Comparison of ENCODE assay signal across 8 cellular contexts in genomic region chr14:105448706-105449111, GRCh38. TPM values are rescaled to one million over a fixed set of nuclear protein-coding genes. Genes with fewer than 3 reads are reported as not detected.
DNase-seq lines count a peak whose midpoint lies in the region; ATAC-seq and TF ChIP-seq lines count a peak whose summit lies in the region.

No MANE protein-coding gene starts in this region.

- no peaks in the 10 kb centered on the region for H3K9me3 ChIP-seq in naive thymus-derived CD4-positive, alpha-beta T cell (ENCODE audit: control insufficient read depth in 2 of 3, low read length in 3 of 3)

- H3K27ac Mint-ChIP-seq in naive thymus-derived CD4-positive, alpha-beta T cell: no peak overlapping the region

- peak; percentile 92 for ATAC-seq in naive thymus-derived CD4-positive, alpha-beta T cell
- no peak for ATAC-seq in HG02870 (IDR thresholded peaks at IDR 0.05; ENCODE audit: unreplicated experiment)

- no peak overlapping the region for H3K27ac ChIP-seq in naive thymus-derived CD4-positive, alpha-beta T cell (ENCODE audit: low read depth, low read length)

- POLR2A ChIA-PET in naive thymus-derived CD4-positive, alpha-beta T cell (lab: Charles Lee): interaction anchor here (0.9 kb wide), 1 partner anchor 41 kb away, joined by 4 read pairs; no protein-coding TSS in a partner anchor

- no peaks in the 10 kb centered on the region for H3K27me3 ChIP-seq in naive thymus-derived CD4-positive, alpha-beta T cell (ENCODE audit: control insufficient read depth in 2 of 2, insufficient read depth in 2 of 2, low read length in 2 of 2)

- no peaks in the 10 kb centered on the region for H3K4me1 ChIP-seq in naive thymus-derived CD4-positive, alpha-beta T cell (ENCODE audit: control insufficient read depth in 2 of 2, insufficient read depth in 2 of 2, low read length in 2 of 2)

- no peaks in the 10 kb centered on the region for H3K27me3 Mint-ChIP-seq in naive thymus-derived CD4-positive, alpha-beta T cell

- no peak overlapping the region for H3K4me3 Mint-ChIP-seq in naive thymus-derived CD4-positive, alpha-beta T cell

- H3K4me3 ChIP-seq in naive thymus-derived CD4-positive, alpha-beta T cell (ENCODE audit: low read length): no peak overlapping the region

- peaks cover 0 to 11% (median 2%) of the 10 kb centered on the region in 5 donors for H3K36me3 Mint-ChIP-seq in naive thymus-derived CD4-positive, alpha-beta T cell

- no peaks in the 10 kb centered on the region for H3K9me3 Mint-ChIP-seq in naive thymus-derived CD4-positive, alpha-beta T cell

- DNase-seq in NCI-H2107 (lab: John Stamatoyannopoulos, UW): peak; percentile 22
- no peak for DNase-seq in NCI-H2107 treated with DMSO at 0.1 percent for 48 hours (lab: John Stamatoyannopoulos, UW; ENCODE audit: unreplicated experiment)
- peak; percentile 54 for DNase-seq in NCI-H460 (ENCODE audit: extremely low read depth, low read depth)
- DNase-seq in activated T-cell treated with anti-CD3 and anti-CD28 coated beads for 1 hour (ENCODE audit: low read depth): peak; percentile 62
- peak; percentile 73 to 78 for DNase-seq in erythroblast (lab: John Stamatoyannopoulos, UW)
- DNase-seq in naive thymus-derived CD4-positive, alpha-beta T cell: peak; percentile 45 to 76 (median 63)
- DNase-seq in stimulated activated CD8-positive, alpha-beta memory T cell treated with anti-CD3 and anti-CD28 coated beads, Interleukin-7, amount 100 ng/mL, for 24 hours (ENCODE audit: low read depth): peak; percentile 29

- intact Hi-C loops in naive thymus-derived CD4-positive, alpha-beta T cell (cut with micrococcal nuclease): loop anchor here (1.0 to 2.0 kb wide), 6 partner anchors 26 to 80 kb away; partner anchors contain the start of gene CRIP2 (in 2 of the 2)

- no peak for TF ChIP-seq POLR2A in erythroblast (IDR thresholded peaks at IDR 0.05; ENCODE audit: low read length)

- peaks cover 0 to 3% (median 0%) of the 10 kb centered on the region in 7 donors for H3K4me1 Mint-ChIP-seq in naive thymus-derived CD4-positive, alpha-beta T cell

- H3K36me3 ChIP-seq in naive thymus-derived CD4-positive, alpha-beta T cell (ENCODE audit: control insufficient read depth in 2 of 3, insufficient read depth in 3 of 3, low read length in 3 of 3): peaks cover 0 to 47% (median 0%) of the 10 kb centered on the region in 3 experiments

- CTCF ChIA-PET in naive thymus-derived CD4-positive, alpha-beta T cell (lab: Charles Lee): interaction anchor here (0.6 to 1.9 kb wide), 4 partner anchors 13 to 78 kb away, joined by 3 to 12 read pairs (median 3); no protein-coding TSS in a partner anchor

RNA-seq across cellular contexts. Expression of gene CRIP2, which starts 25.9 kb away (rescaled TPM):
- 13.6 and 18.7 TPM in 2 replicates for total RNA-seq in NCI-H460 (2014; rRNA removed; shearing (Covaris generic))
- polyA plus RNA-seq in NCI-H460 (2014; cell fraction: nucleus; rRNA removed): 21.1 and 26.1 TPM in 2 replicates
- total RNA-seq in naive thymus-derived CD4-positive, alpha-beta T cell: 10 to 100 TPM in 2 of 5 experiments, 1 to 10 TPM in 2, under 1 TPM in 1; 0.65 to 55.4 (median 6.6) TPM
- 100 to 1,000 TPM in 1 of 2 donors, 10 to 100 TPM in 1; 69.1 to 180 TPM for polyA plus RNA-seq in naive thymus-derived CD4-positive, alpha-beta T cell

RNA-seq across cellular contexts. Expression of gene MTA1, which starts 29.1 kb away (rescaled TPM):
- total RNA-seq in NCI-H460 (2014; rRNA removed; shearing (Covaris generic)): 68.0 and 77.9 TPM in 2 replicates
- polyA plus RNA-seq in NCI-H460 (2014; cell fraction: nucleus; rRNA removed): 579 and 625 TPM in 2 replicates
- 100 to 1,000 TPM; 117 to 132 (median 125) TPM for total RNA-seq in naive thymus-derived CD4-positive, alpha-beta T cell
- 1 to 10 TPM; 2.8 to 5.2 TPM for polyA plus RNA-seq in naive thymus-derived CD4-positive, alpha-beta T cell

RNA-seq across cellular contexts. Expression of gene CRIP1, which starts 38.0 kb away (rescaled TPM):
- total RNA-seq in NCI-H460 (2014; rRNA removed; shearing (Covaris generic)): 65.3 and 85.6 TPM in 2 replicates
- 90.1 and 167 TPM in 2 replicates for polyA plus RNA-seq in NCI-H460 (2014; cell fraction: nucleus; rRNA removed)
- total RNA-seq in naive thymus-derived CD4-positive, alpha-beta T cell: 100 to 1,000 TPM in 4 of 5 experiments, 10 to 100 TPM in 1; 94.4 to 517 (median 192) TPM
- 100 to 1,000 TPM; 463 to 787 TPM for polyA plus RNA-seq in naive thymus-derived CD4-positive, alpha-beta T cell

RNA-seq across cellular contexts. Expression of gene TEDC1, which starts 42.3 kb away (rescaled TPM):
- total RNA-seq in NCI-H460 (2014; rRNA removed; shearing (Covaris generic)): 21.3 and 23.1 TPM in 2 replicates
- polyA plus RNA-seq in NCI-H460 (2014; cell fraction: nucleus; rRNA removed): 189 and 228 TPM in 2 replicates
- 100 to 1,000 TPM in 1 of 5 experiments, 10 to 100 TPM in 4; 19.7 to 294 (median 31.3) TPM for total RNA-seq in naive thymus-derived CD4-positive, alpha-beta T cell
- polyA plus RNA-seq in naive thymus-derived CD4-positive, alpha-beta T cell: 10 to 100 TPM; 10.4 to 14.9 TPM

RNA-seq across cellular contexts. Expression of gene TEX22, which starts 50.4 kb away (rescaled TPM):
- 0.49 and 0.50 TPM in 2 replicates for total RNA-seq in NCI-H460 (2014; rRNA removed; shearing (Covaris generic))
- 1.5 and 2.0 TPM in 2 replicates for polyA plus RNA-seq in NCI-H460 (2014; cell fraction: nucleus; rRNA removed)
- 10 to 100 TPM in 1 of 5 experiments, 1 to 10 TPM in 4; 1.4 to 10.5 (median 6.5) TPM for total RNA-seq in naive thymus-derived CD4-positive, alpha-beta T cell
- under 1 TPM; 0.21 to 0.25 TPM for polyA plus RNA-seq in naive thymus-derived CD4-positive, alpha-beta T cell
